25 cellular contexts compared by ENCODE assay signal in the genomic region with DNA sequence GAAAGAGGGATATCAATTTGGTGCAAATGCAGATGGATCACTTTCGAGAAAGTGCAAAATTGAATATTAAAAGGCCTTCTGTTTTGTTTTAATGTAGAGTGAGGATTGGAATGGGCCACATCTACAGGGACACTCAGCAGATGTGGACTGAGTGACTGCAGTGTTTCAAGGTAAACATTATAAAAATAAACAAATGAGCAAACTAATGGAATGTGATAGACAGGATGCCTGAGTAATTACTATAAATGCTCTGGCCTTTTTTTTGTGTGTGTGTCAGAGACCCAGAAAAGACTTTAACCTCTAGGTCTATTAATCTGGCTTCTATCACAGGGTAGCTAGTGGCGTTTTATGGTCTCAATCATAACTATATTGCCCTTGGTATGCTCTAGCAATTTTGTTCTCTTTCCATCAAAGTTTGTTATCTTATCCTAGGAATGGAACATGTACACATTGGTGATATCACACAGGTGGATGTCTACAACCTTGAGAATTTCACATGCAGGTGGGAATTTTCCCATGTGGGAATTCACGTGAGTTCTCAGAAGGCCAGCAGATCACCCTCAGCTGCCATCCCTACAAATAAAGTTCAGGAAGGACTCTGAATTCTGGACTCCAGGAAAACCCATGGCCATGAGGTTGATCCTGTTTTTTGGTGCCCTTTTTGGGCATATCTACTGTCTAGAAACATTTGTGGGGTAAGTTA. TPM values are rescaled to one million over a fixed set of nuclear protein-coding genes. Genes with fewer than 3 reads are reported as not detected.
"Had no signal": no experiment of that assay in that cellular context is flagged by ENCODE, and none has a peak within 500 bp of the region (broad histone marks: within the 10 kb centered on the region; RNA-seq: fewer than 3 reads in every experiment).

CPA2 (plus strand) TSS at position 606 of the 703 bp plus-strand sequence; CDS start at position 625, 19 bp downstream.

- H3K36me3 Mint-ChIP-seq: activated naive CD8-positive, alpha-beta T cell; brain; naive thymus-derived CD8-positive, alpha-beta T cell had no signal

- H3K36me3 ChIP-seq: esophagus muscularis mucosa, left lung, prostate gland, spleen, thoracic aorta had no signal

- H3K4me3 ChIP-seq: coronary artery, esophagus muscularis mucosa, left lung, prostate gland, spleen, thoracic aorta had no signal

- H3K4me1 ChIP-seq: esophagus muscularis mucosa, left lung, prostate gland had no signal

- H3K27ac ChIP-seq: coronary artery, esophagus muscularis mucosa, left lung, prostate gland, spleen, thoracic aorta had no signal

- H3K4me1 Mint-ChIP-seq: activated B cell treated with CpG ODN at 0.5 μM for 24 hours had no signal

- H3K27ac Mint-ChIP-seq: activated B cell treated with CpG ODN at 0.5 μM for 24 hours; activated CD8-positive, alpha-beta T cell treated with anti-CD3 and anti-CD28 coated beads, Interleukin-2, amount 10 ng/mL, durations not matched to agents 7 days and 5 days; activated naive CD8-positive, alpha-beta T cell; stimulated activated naive CD8-positive, alpha-beta T cell treated with anti-CD3 and anti-CD28 coated beads, Interleukin-15, amount 100 ng/mL, for 72 hours had no signal

- H3K9me3 ChIP-seq: esophagus muscularis mucosa, left lung, prostate gland, thoracic aorta had no signal

- H3K9me3 Mint-ChIP-seq: activated B cell treated with CpG ODN at 0.5 μM for 24 hours; central memory CD8-positive, alpha-beta T cell; stimulated activated naive CD8-positive, alpha-beta T cell treated with anti-CD3 and anti-CD28 coated beads, Interleukin-15, amount 100 ng/mL, for 72 hours had no signal

- ATAC-seq: activated CD8-positive, alpha-beta T cell treated with anti-CD3 and anti-CD28 coated beads, Interleukin-2, amount 10 ng/mL, durations not matched to agents 7 days and 5 days; left lung; naive thymus-derived CD8-positive, alpha-beta T cell; right cardiac atrium; stimulated activated naive CD8-positive, alpha-beta T cell treated with anti-CD3 and anti-CD28 coated beads, Interleukin-15, amount 100 ng/mL, for 72 hours had no signal

- DNase-seq: activated B cell treated with CpG ODN at 0.5 μM for 24 hours; activated CD4-positive, alpha-beta T cell treated with anti-CD3 and anti-CD28 coated beads for 48 hours; activated CD8-positive, alpha-beta memory T cell treated with anti-CD3 and anti-CD28 coated beads, Interleukin-2, amount 50 U/mL, for 4 hours; activated CD8-positive, alpha-beta T cell treated with anti-CD3 and anti-CD28 coated beads, Interleukin-2, amount 10 ng/mL, durations not matched to agents 7 days and 5 days; activated effector memory CD4-positive, alpha-beta T cell treated with anti-CD3 and anti-CD28 coated beads, Interleukin-2, amount 50 U/mL, for 16 hours; activated T-cell treated with anti-CD3 and anti-CD28 coated beads, Interleukin-2, amount 50 U/mL, for 48 hours; amygdala; islet precursor cell; left lung; mammary epithelial cell; naive thymus-derived CD8-positive, alpha-beta T cell; nucleus accumbens; right cardiac atrium; spleen; stimulated activated naive CD8-positive, alpha-beta T cell treated with anti-CD3 and anti-CD28 coated beads, Interleukin-15, amount 100 ng/mL, for 72 hours had no signal

- H3K27me3 ChIP-seq: esophagus muscularis mucosa, spleen had no signal

- H3K4me3 Mint-ChIP-seq: activated B cell treated with CpG ODN at 0.5 μM for 24 hours; activated CD8-positive, alpha-beta T cell treated with anti-CD3 and anti-CD28 coated beads, Interleukin-2, amount 10 ng/mL, durations not matched to agents 7 days and 5 days; activated naive CD8-positive, alpha-beta T cell; brain; central memory CD8-positive, alpha-beta T cell; naive thymus-derived CD8-positive, alpha-beta T cell; stimulated activated naive CD8-positive, alpha-beta T cell treated with anti-CD3 and anti-CD28 coated beads, Interleukin-15, amount 100 ng/mL, for 72 hours had no signal

- H3K27me3 Mint-ChIP-seq: activated naive CD8-positive, alpha-beta T cell; brain; stimulated activated naive CD8-positive, alpha-beta T cell treated with anti-CD3 and anti-CD28 coated beads, Interleukin-15, amount 100 ng/mL, for 72 hours had no signal

- FAIRE-seq: TTC549 had no signal

RNA-seq across cellular contexts. Expression of gene CPA2, which starts in this region (rescaled TPM):
- total RNA-seq: activated B cell treated with CpG ODN at 0.5 μM for 24 hours; activated CD8-positive, alpha-beta T cell treated with anti-CD3 and anti-CD28 coated beads, Interleukin-2, amount 10 ng/mL, durations not matched to agents 7 days and 5 days; esophagus muscularis mucosa; left lung; naive thymus-derived CD8-positive, alpha-beta T cell; prostate gland; T-helper 2 cell treated with Interferon-gamma antibody and Interleukin-4, amounts not matched to agents 100 ng/mL and 5 ng/mL, for 36 hours; urinary bladder had no signal
